ENCODE assay signal across 1 cellular context in genomic region chr20:59042796-59043621, GRCh38.
TF ChIP-seq lines count a peak whose summit lies in the region.

No MANE protein-coding gene starts in this region.

TF ChIP-seq in Ishikawa, 13 proteins besides CTCF, POLR2A, EP300 and RAD21 (continued from another document):
- TF ChIP-seq USF1 (IDR thresholded peaks at IDR 0.05) (no peak), YY1 (IDR thresholded peaks at IDR 0.05; ENCODE audit: low read depth) (no peak), CREB1 (IDR thresholded peaks at IDR 0.05; ENCODE audit: low read depth) (no peak)
